29 cellular contexts compared by ENCODE assay signal in genomic region chr10:130763071-130763470, GRCh38.
DNase-seq lines count a peak whose midpoint lies in the region; ATAC-seq, FAIRE-seq and TF ChIP-seq lines count a peak whose summit lies in the region.
"Had no signal": no experiment of that assay in that cellular context is flagged by ENCODE, and none has a peak within 500 bp of the region (broad histone marks: within the 10 kb centered on the region; RNA-seq: fewer than 3 reads in every experiment).

No MANE protein-coding gene starts in this region.

- H3K27me3 Mint-ChIP-seq in T-helper 2 cell treated with Interferon-gamma antibody and Interleukin-4, amounts not matched to agents 5 μg/mL and 100 μg/mL, for 36 hours (ENCODE audit: low read depth) = no peaks in the 10 kb centered on the region
- H3K27me3 Mint-ChIP-seq: CD4-positive, CD25-positive, alpha-beta regulatory T cell had no signal

- H3K4me1 Mint-ChIP-seq in T-helper 2 cell treated with Interferon-gamma antibody and Interleukin-4, amounts not matched to agents 5 μg/mL and 100 μg/mL, for 36 hours (ENCODE audit: low read depth) = no peaks in the 10 kb centered on the region
- H3K4me1 Mint-ChIP-seq: CD14-positive monocyte; CD4-positive, alpha-beta memory T cell; CD4-positive, CD25-positive, alpha-beta regulatory T cell; CD8-positive, alpha-beta memory T cell had no signal

- H3K9me3 ChIP-seq in kidney (ENCODE audit: control insufficient read depth in 1 of 2, low read length in 2 of 2) = no peaks in the 10 kb centered on the region
- H3K9me3 ChIP-seq in sigmoid colon = peaks cover 0 to 5% (median 0%) of the 10 kb centered on the region in 4 donors
- H3K9me3 ChIP-seq in upper lobe of right lung = no peaks in the 10 kb centered on the region
- H3K9me3 ChIP-seq: BE2C had no signal

- 90% methylated on average over 6 of the region's 6 CpGs for WGBS in sigmoid colon, 2 donors

- H3K4me1 ChIP-seq in kidney (ENCODE audit: control insufficient read depth in 1 of 2, insufficient read depth in 1 of 2, low read depth in 1 of 2, low read length in 2 of 2) (no peaks in the 10 kb centered on the region), sigmoid colon (no peaks in the 10 kb centered on the region), upper lobe of right lung (no peaks in the 10 kb centered on the region)
- H3K4me1 ChIP-seq: BE2C, BLaER1 had no signal

- H3K9ac ChIP-seq in kidney (ENCODE audit: low read length in 2 of 2) = no peak overlapping the region
- H3K9ac ChIP-seq: BLaER1 had no signal

- H3K36me3 ChIP-seq in kidney (ENCODE audit: control insufficient read depth in 1 of 2, insufficient read depth in 2 of 2, low read length in 2 of 2) (no peaks in the 10 kb centered on the region), sigmoid colon (no peaks in the 10 kb centered on the region), upper lobe of right lung (no peaks in the 10 kb centered on the region)
- H3K36me3 ChIP-seq: BE2C, BLaER1 had no signal

- no peaks in the 10 kb centered on the region for H3K36me3 Mint-ChIP-seq in T-helper 2 cell treated with Interferon-gamma antibody and Interleukin-4, amounts not matched to agents 5 μg/mL and 100 μg/mL, for 36 hours (ENCODE audit: low read depth)
- H3K36me3 Mint-ChIP-seq: CD14-positive monocyte; CD4-positive, alpha-beta memory T cell; CD4-positive, CD25-positive, alpha-beta regulatory T cell; CD8-positive, alpha-beta memory T cell had no signal

- H3K9me3 Mint-ChIP-seq in T-helper 2 cell treated with Interferon-gamma antibody and Interleukin-4, amounts not matched to agents 5 μg/mL and 100 μg/mL, for 36 hours = peaks cover 1% of the 10 kb centered on the region

- H3K4me3 ChIP-seq in kidney (ENCODE audit: low read length in 2 of 2) (no peak overlapping the region), sigmoid colon (no peak overlapping the region), upper lobe of right lung (no peak overlapping the region)
- H3K4me3 ChIP-seq: BLaER1, GM12878 had no signal

- FAIRE-seq in kidney (lab: Jason Lieb, UNC) = no peak
- FAIRE-seq: A204.1, GM12878, GM12892, GM18507 had no signal

- H3K27ac ChIP-seq in kidney (ENCODE audit: low read depth in 2 of 2, low read length in 2 of 2) (no peak overlapping the region), sigmoid colon (no peak overlapping the region), upper lobe of right lung (no peak overlapping the region)
- H3K27ac ChIP-seq: BLaER1 had no signal

- no peak for TF ChIP-seq POLR2A in sigmoid colon (IDR thresholded peaks at IDR 0.05)

- H3K27ac Mint-ChIP-seq in T-helper 2 cell treated with Interferon-gamma antibody and Interleukin-4, amounts not matched to agents 5 μg/mL and 100 μg/mL, for 36 hours = no peak overlapping the region
- H3K27ac Mint-ChIP-seq: CD14-positive monocyte; CD4-positive, alpha-beta memory T cell; CD8-positive, alpha-beta memory T cell had no signal

- intact Hi-C loops in kidney (cut with DNase I) = no loop called here
- intact Hi-C loops in sigmoid colon (cut with DNase I) = no loop called here
- intact Hi-C loops in upper lobe of right lung (cut with DNase I) = no loop called here

- ATAC-seq in upper lobe of right lung (no peak), HG03342 (IDR thresholded peaks at IDR 0.05; ENCODE audit: unreplicated experiment) (no peak)
- ATAC-seq: GM12878 had no signal

- no peaks in the 10 kb centered on the region for H3K27me3 ChIP-seq in sigmoid colon
- no peaks in the 10 kb centered on the region for H3K27me3 ChIP-seq in upper lobe of right lung
- H3K27me3 ChIP-seq: BE2C, BLaER1 had no signal

- peak; percentile 6 for DNase-seq in kidney
- DNase-seq in mesenteric fat pad (ENCODE audit: low spot score) = peak; percentile 30
- peak; percentile 8 for DNase-seq in sigmoid colon
- peak; percentile 4 for DNase-seq in upper lobe of right lung
- no peak for DNase-seq in NCI-H748 (lab: John Stamatoyannopoulos, UW; ENCODE audit: unreplicated experiment)
- DNase-seq in putamen (ENCODE audit: low spot score) = no peak
- DNase-seq in T-helper 2 cell treated with Interferon-gamma antibody and Interleukin-4, amounts not matched to agents 5 μg/mL and 100 μg/mL, for 36 hours (ENCODE audit: low spot score) = no peak
- DNase-seq: 8988T; ACHN; BE2C; C1 segment of cervical spinal cord; CD4-positive, alpha-beta memory T cell; CD4-positive, CD25-positive, alpha-beta regulatory T cell; COR-L47; DMS 273 treated with DMSO at 0.1 percent for 48 hours; DMS153; DMS53; DMS79; DND-41; EL; GDM1 had no signal

- TF ChIP-seq CTCF in kidney (IDR thresholded peaks at IDR 0.05; ENCODE audit: borderline replicate concordance, extremely low read depth, insufficient read depth) (no peak), sigmoid colon (IDR thresholded peaks at IDR 0.05) (no peak), upper lobe of right lung (IDR thresholded peaks at IDR 0.05) (no peak)

- no peak for TF ChIP-seq EP300 in sigmoid colon (IDR thresholded peaks at IDR 0.05)

- H3K4me3 Mint-ChIP-seq in T-helper 2 cell treated with Interferon-gamma antibody and Interleukin-4, amounts not matched to agents 5 μg/mL and 100 μg/mL, for 36 hours = no peak overlapping the region
- H3K4me3 Mint-ChIP-seq: CD14-positive monocyte; CD4-positive, alpha-beta memory T cell; CD4-positive, CD25-positive, alpha-beta regulatory T cell; CD8-positive, alpha-beta memory T cell had no signal

Comparison
In these comparisons a context has a peak if more than half of its experiments do, and no peak if none do; other contexts are left out.
1. DNase-seq: peak in kidney (single experiment), mesenteric fat pad (single experiment), sigmoid colon (single experiment) and upper lobe of right lung (single experiment); none in NCI-H748 (single experiment), putamen (single experiment) and T-helper 2 cell treated with Interferon-gamma antibody and Interleukin-4, amounts not matched to agents 5 μg/mL and 100 μg/mL, for 36 hours (single experiment).